1 cellular context compared by ENCODE assay signal in genomic region chr18:73462092-73462491, GRCh38.
TF ChIP-seq lines count a peak whose summit lies in the region.

No MANE protein-coding gene starts in this region.

TF ChIP-seq in IMR-90, 13 proteins besides CTCF, POLR2A, EP300 and RAD21 (continued from another document):
- TF ChIP-seq FOS (IDR thresholded peaks at IDR 0.05; ENCODE audit: low read depth, low read length) = no peak
- TF ChIP-seq, protein P1, sequence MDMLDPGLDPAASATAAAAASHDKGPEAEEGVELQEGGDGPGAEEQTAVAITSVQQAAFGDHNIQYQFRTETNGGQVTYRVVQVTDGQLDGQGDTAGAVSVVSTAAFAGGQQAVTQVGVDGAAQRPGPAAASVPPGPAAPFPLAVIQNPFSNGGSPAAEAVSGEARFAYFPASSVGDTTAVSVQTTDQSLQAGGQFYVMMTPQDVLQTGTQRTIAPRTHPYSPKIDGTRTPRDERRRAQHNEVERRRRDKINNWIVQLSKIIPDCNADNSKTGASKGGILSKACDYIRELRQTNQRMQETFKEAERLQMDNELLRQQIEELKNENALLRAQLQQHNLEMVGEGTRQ (IDR thresholded peaks at IDR 0.05; ENCODE audit: low read depth, low read length) = no peak
